Comparison of ENCODE assay signal across 14 cellular contexts in genomic region chr5:433836-434235, GRCh38.
"Had no signal": no experiment of that assay in that cellular context is flagged by ENCODE, and none has a peak within 500 bp of the region (broad histone marks: within the 10 kb centered on the region; RNA-seq: fewer than 3 reads in every experiment).

No MANE protein-coding gene starts in this region.

- H3K9me3 ChIP-seq: heart right ventricle, lower lobe of right lung, psoas muscle, thoracic aorta had no signal

- H3K4me3 Mint-ChIP-seq: activated naive CD8-positive, alpha-beta T cell treated with anti-CD3 and anti-CD28 coated beads for 36 hours; activated T-cell treated with anti-CD3 and anti-CD28 coated beads, Interleukin-2, amount 50 U/mL, for 4 hours; naive thymus-derived CD8-positive, alpha-beta T cell; stimulated activated naive CD8-positive, alpha-beta T cell treated with anti-CD3 and anti-CD28 coated beads, Interleukin-15, Interleukin-2, amounts not matched to agents 100 ng/mL and 50 ng/mL, for 24 hours had no signal

- H3K4me1 Mint-ChIP-seq: naive thymus-derived CD8-positive, alpha-beta T cell had no signal

- H3K36me3 ChIP-seq: heart right ventricle, lower lobe of right lung, thoracic aorta had no signal

- H3K36me3 Mint-ChIP-seq: naive thymus-derived CD8-positive, alpha-beta T cell had no signal

- H3K9me3 Mint-ChIP-seq: activated naive CD8-positive, alpha-beta T cell treated with anti-CD3 and anti-CD28 coated beads for 36 hours; activated T-cell treated with anti-CD3 and anti-CD28 coated beads, Interleukin-2, amount 50 U/mL, for 4 hours; naive thymus-derived CD8-positive, alpha-beta T cell; stimulated activated naive CD8-positive, alpha-beta T cell treated with anti-CD3 and anti-CD28 coated beads, Interleukin-15, Interleukin-2, amounts not matched to agents 100 ng/mL and 50 ng/mL, for 24 hours had no signal

- DNase-seq: activated CD4-positive, alpha-beta T cell treated with anti-CD3 and anti-CD28 coated beads, Interleukin-2, amount 50 U/mL, for 4 hours; activated gamma-delta T cell treated with Interleukin-2 at 50 U/mL for 16 hours; activated naive CD8-positive, alpha-beta T cell treated with anti-CD3 and anti-CD28 coated beads for 36 hours; activated T-cell treated with anti-CD3 and anti-CD28 coated beads, Interleukin-2, amount 50 U/mL, for 4 hours; effector CD4-positive, alpha-beta T cell; heart right ventricle; lower lobe of right lung; stimulated activated CD4-positive, alpha-beta T cell treated with anti-CD3 and anti-CD28 coated beads, Interleukin-2, amount 100 ng/mL, for 48 hours; T-helper 2 cell had no signal

- H3K27ac Mint-ChIP-seq: activated naive CD8-positive, alpha-beta T cell treated with anti-CD3 and anti-CD28 coated beads for 36 hours; naive thymus-derived CD8-positive, alpha-beta T cell; stimulated activated naive CD8-positive, alpha-beta T cell treated with anti-CD3 and anti-CD28 coated beads, Interleukin-15, Interleukin-2, amounts not matched to agents 100 ng/mL and 50 ng/mL, for 24 hours had no signal

- H3K27ac ChIP-seq: heart right ventricle, lower lobe of right lung, psoas muscle, thoracic aorta had no signal

- ATAC-seq: activated CD4-positive, CD25-positive, alpha-beta regulatory T cell treated with anti-CD3 and anti-CD28 coated beads, Interleukin-2, amount 50 U/mL, for 24 hours; activated T-cell treated with anti-CD3 and anti-CD28 coated beads, Interleukin-2, amount 50 U/mL, for 4 hours; heart right ventricle; naive thymus-derived CD8-positive, alpha-beta T cell had no signal

- H3K4me1 ChIP-seq: heart right ventricle, psoas muscle had no signal

- H3K27me3 Mint-ChIP-seq: activated naive CD8-positive, alpha-beta T cell treated with anti-CD3 and anti-CD28 coated beads for 36 hours had no signal

- H3K4me3 ChIP-seq: heart right ventricle, lower lobe of right lung, psoas muscle, thoracic aorta had no signal
